ENCODE assay signal across 12 cellular contexts in the genomic region with DNA sequence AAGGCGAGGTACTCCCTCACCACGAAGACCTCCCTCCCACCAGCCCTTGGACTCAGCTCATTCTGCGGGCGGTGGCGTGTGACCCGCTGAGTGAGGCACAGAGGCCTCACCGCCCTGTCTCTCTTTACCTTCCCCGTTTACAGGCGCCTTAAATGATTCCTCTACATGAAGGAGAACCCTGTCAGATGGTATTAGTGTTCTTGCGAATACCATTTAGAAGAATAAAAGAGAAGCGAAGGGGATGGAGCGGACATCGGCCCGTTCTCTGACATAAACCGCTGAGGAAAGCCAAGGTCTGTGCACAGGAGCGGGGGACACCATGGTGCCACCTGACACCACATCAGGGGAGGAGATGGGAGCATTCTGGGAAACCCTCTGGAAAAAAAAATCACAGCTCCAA.
DNase-seq lines count a peak whose midpoint lies in the region; ATAC-seq and TF ChIP-seq lines count a peak whose summit lies in the region.
"Had no signal": no experiment of that assay in that cellular context is flagged by ENCODE, and none has a peak within 500 bp of the region (broad histone marks: within the 10 kb centered on the region; RNA-seq: fewer than 3 reads in every experiment).

No MANE protein-coding gene starts in this region.

- H3K4me3 ChIP-seq in mucosa of rectum (ENCODE audit: low read length in 2 of 2) (no peak overlapping the region), subcutaneous abdominal adipose tissue (ENCODE audit: low read depth in 1 of 5, low read length in 5 of 5) (no peak overlapping the region), colonic mucosa (no peak overlapping the region)

- H3K9ac ChIP-seq in mucosa of rectum (ENCODE audit: low read depth in 1 of 2, low read length in 2 of 2) = no peak overlapping the region
- H3K9ac ChIP-seq in subcutaneous abdominal adipose tissue (ENCODE audit: low read length in 5 of 5) = peak overlapping the region in 3 of 5 donors; percentile 0 to 89 (median 75)
- H3K9ac ChIP-seq in colonic mucosa (ENCODE audit: low read depth in 2 of 2, low read length in 2 of 2) = no peak overlapping the region

- H3K4me1 ChIP-seq in mucosa of rectum (ENCODE audit: control insufficient read depth in 2 of 2, insufficient read depth in 2 of 2, low read length in 2 of 2) (peaks cover 21 to 37% of the 10 kb centered on the region in 2 donors), subcutaneous abdominal adipose tissue (ENCODE audit: control insufficient read depth in 5 of 5, insufficient read depth in 5 of 5, low read length in 5 of 5) (peaks cover 26 to 54% (median 50%) of the 10 kb centered on the region in 5 donors), colonic mucosa (peaks cover 10% of the 10 kb centered on the region)

- no peak for TF ChIP-seq CTCF in colonic mucosa (IDR thresholded peaks at IDR 0.05)

- DNase-seq in NCI-H1694 treated with DMSO at 0.1 percent for 48 hours (lab: John Stamatoyannopoulos, UW) = peak; percentile 12
- DNase-seq in NCI-H1694 (lab: John Stamatoyannopoulos, UW) = no peak
- no peak for DNase-seq in colonic mucosa
- DNase-seq: 8988T; activated T-cell treated with anti-CD3 and anti-CD28 coated beads, Interleukin-2, amount 50 U/mL, for 48 hours; SIG-M5; small intestine had no signal

- H3K36me3 ChIP-seq in mucosa of rectum (ENCODE audit: control insufficient read depth in 2 of 2, insufficient read depth in 2 of 2, low read length in 2 of 2) (no peaks in the 10 kb centered on the region), subcutaneous abdominal adipose tissue (ENCODE audit: control insufficient read depth in 5 of 5, insufficient read depth in 5 of 5, low read length in 5 of 5) (no peaks in the 10 kb centered on the region), colonic mucosa (no peaks in the 10 kb centered on the region)

- H3K27me3 ChIP-seq in mucosa of rectum (ENCODE audit: control insufficient read depth in 2 of 2, insufficient read depth in 2 of 2, low read length in 2 of 2) = no peaks in the 10 kb centered on the region
- H3K27me3 ChIP-seq in subcutaneous abdominal adipose tissue (ENCODE audit: control insufficient read depth in 5 of 5, insufficient read depth in 4 of 5, low read length in 5 of 5) = no peaks in the 10 kb centered on the region
- no peaks in the 10 kb centered on the region for H3K27me3 ChIP-seq in colonic mucosa

- intact Hi-C loops in colonic mucosa (cut with DNase I) = no loop called here

- peak overlapping the region; percentile 96 for H3K27ac ChIP-seq in angular gyrus (ENCODE audit: low read depth, low read length)
- H3K27ac ChIP-seq in mucosa of rectum (ENCODE audit: low read depth in 2 of 2, low read length in 2 of 2) = peak overlapping the region; percentile 19 to 68
- peak overlapping the region; percentile 96 for H3K27ac ChIP-seq in subcutaneous abdominal adipose tissue (ENCODE audit: low read depth, low read length)
- H3K27ac ChIP-seq in colonic mucosa = no peak overlapping the region

- no peaks in the 10 kb centered on the region for H3K9me3 ChIP-seq in mucosa of rectum (ENCODE audit: control insufficient read depth in 2 of 2, low read length in 2 of 2)
- H3K9me3 ChIP-seq in subcutaneous abdominal adipose tissue (ENCODE audit: control insufficient read depth in 5 of 5, low read length in 5 of 5) = no peaks in the 10 kb centered on the region
- H3K9me3 ChIP-seq in colonic mucosa = no peaks in the 10 kb centered on the region

- ATAC-seq in HG03095 (IDR thresholded peaks at IDR 0.05; ENCODE audit: unreplicated experiment) = no peak
- ATAC-seq in GM21390 (IDR thresholded peaks at IDR 0.05; ENCODE audit: unreplicated experiment) = no peak

Comparison
In these comparisons a context has a peak if more than half of its experiments do, and no peak if none do; other contexts are left out.
1. H3K9ac ChIP-seq: peak in subcutaneous abdominal adipose tissue (3 of 5); none in mucosa of rectum (0 of 2) and colonic mucosa (0 of 2).